In genomic region chr6:693737-694038, GRCh38 we compare ENCODE assay signal across 1 cellular context.
TF ChIP-seq lines count a peak whose summit lies in the region.

No MANE protein-coding gene starts in this region.

TF ChIP-seq in liver, 16 proteins besides CTCF, POLR2A, EP300 and RAD21 (continued from another document):
- TF ChIP-seq HNF4A (conservative IDR thresholded peaks at IDR 0.05) (no peak), YY1 (IDR thresholded peaks at IDR 0.05) (no peak), GABPA (IDR thresholded peaks at IDR 0.05 in 1 of 2, conservative IDR thresholded peaks at IDR 0.05 in 1 of 2) (no peak)
